In genomic region chr2:96027725-96028325, GRCh38 we compare ENCODE assay signal across 3 cellular contexts. TPM values are rescaled to one million over a fixed set of nuclear protein-coding genes. Genes with fewer than 3 reads are reported as not detected.
"Had no signal": no experiment of that assay in that cellular context is flagged by ENCODE, and none has a peak within 500 bp of the region (broad histone marks: within the 10 kb centered on the region; RNA-seq: fewer than 3 reads in every experiment).

No MANE protein-coding gene starts in this region.

RNA-seq across cellular contexts. Expression of gene GPAT2, which starts 6.9 kb away (rescaled TPM):
- total RNA-seq: chondrocyte, hepatocyte, mesothelial cell of epicardium had no signal
